Comparison of ENCODE assay signal across 9 cellular contexts in genomic region chr11:74702383-74703007, GRCh38. TPM values are rescaled to one million over a fixed set of nuclear protein-coding genes. Genes with fewer than 3 reads are reported as not detected.
DNase-seq lines count a peak whose midpoint lies in the region; ATAC-seq lines count a peak whose summit lies in the region.
"Had no signal": no experiment of that assay in that cellular context is flagged by ENCODE, and none has a peak within 500 bp of the region (broad histone marks: within the 10 kb centered on the region; RNA-seq: fewer than 3 reads in every experiment).

No MANE protein-coding gene starts in this region.

- no peaks in the 10 kb centered on the region for H3K36me3 ChIP-seq in mesenchymal stem cell (ENCODE audit: control insufficient read depth in 1 of 2, insufficient read depth in 2 of 2, low read depth in 1 of 2, low read length in 2 of 2)

- H3K27ac ChIP-seq in mesenchymal stem cell (ENCODE audit: low read length, poor library complexity, severe bottlenecking): no peak overlapping the region

- no peaks in the 10 kb centered on the region for H3K9me3 ChIP-seq in mesenchymal stem cell (ENCODE audit: control insufficient read depth, low read length)

- WGBS in mesenchymal stem cell: 49% methylated on average over 15 of the region's 15 CpGs

- no peak overlapping the region for H2BK12ac ChIP-seq in mesenchymal stem cell (ENCODE audit: low read length in 2 of 2)

- H3K4me1 ChIP-seq in mesenchymal stem cell (ENCODE audit: control insufficient read depth, insufficient read depth, low read depth, low read length): no peaks in the 10 kb centered on the region

- H3K36me3 Mint-ChIP-seq in activated CD4-positive, alpha-beta memory T cell treated with anti-CD3 and anti-CD28 coated beads for 36 hours: no peaks in the 10 kb centered on the region

- H3K9ac ChIP-seq in mesenchymal stem cell (ENCODE audit: low read length): no peak overlapping the region

- CTCF ChIA-PET in activated CD4-positive, alpha-beta memory T cell treated with anti-CD3 and anti-CD28 coated beads for 36 hours (lab: Charles Lee): interaction anchor here (0.5 to 6.3 kb wide), 44 partner anchors 8 to 546 kb away, joined by 3 to 137 read pairs (median 4); partner anchors contain the start of gene RNF169

- peaks cover 0 to 24% of the 10 kb centered on the region in 2 experiments for H3K27me3 ChIP-seq in mesenchymal stem cell (ENCODE audit: control insufficient read depth in 1 of 2, insufficient read depth in 1 of 2, low read length in 2 of 2)

- no peak overlapping the region for H3K4me3 Mint-ChIP-seq in activated CD4-positive, alpha-beta memory T cell treated with anti-CD3 and anti-CD28 coated beads for 36 hours

- no peak overlapping the region for H2BK5ac ChIP-seq in mesenchymal stem cell (ENCODE audit: low read depth, low read length, poor library complexity, severe bottlenecking)

- no peak overlapping the region for H3K4ac ChIP-seq in mesenchymal stem cell (ENCODE audit: low read depth in 1 of 2, low read length in 2 of 2)

- POLR2A ChIA-PET in activated CD4-positive, alpha-beta memory T cell treated with anti-CD3 and anti-CD28 coated beads for 36 hours (lab: Charles Lee): no interaction called here

- intact Hi-C loops in activated CD4-positive, alpha-beta memory T cell treated with anti-CD3 and anti-CD28 coated beads for 36 hours (cut with micrococcal nuclease): loop anchor here (1.0 to 10.0 kb wide), 3 partner anchors 24 to 172 kb away; no protein-coding TSS in a partner anchor

- H3K4me1 Mint-ChIP-seq in activated CD4-positive, alpha-beta memory T cell treated with anti-CD3 and anti-CD28 coated beads for 36 hours (ENCODE audit: low read depth): no peaks in the 10 kb centered on the region

- ATAC-seq in HG02798 (IDR thresholded peaks at IDR 0.05; ENCODE audit: poor library complexity, unreplicated experiment): peak; percentile 62

- no peak overlapping the region for H3K14ac ChIP-seq in mesenchymal stem cell (ENCODE audit: low read length in 2 of 2)

- no peak overlapping the region for H2BK120ac ChIP-seq in mesenchymal stem cell (ENCODE audit: low read depth, low read length)

- H3K79me1 ChIP-seq in mesenchymal stem cell (replicated peaks; ENCODE audit: low read length, poor library complexity, severe bottlenecking): no peaks in the 10 kb centered on the region

- no peaks in the 10 kb centered on the region for H3K9me3 Mint-ChIP-seq in activated CD4-positive, alpha-beta memory T cell treated with anti-CD3 and anti-CD28 coated beads for 36 hours

- no peak overlapping the region for H3K27ac Mint-ChIP-seq in activated CD4-positive, alpha-beta memory T cell treated with anti-CD3 and anti-CD28 coated beads for 36 hours

- no peak overlapping the region for H3K4me3 ChIP-seq in mesenchymal stem cell (ENCODE audit: insufficient read depth in 1 of 2, low read depth in 1 of 2, low read length in 2 of 2)

- H3K27me3 Mint-ChIP-seq in activated CD4-positive, alpha-beta memory T cell treated with anti-CD3 and anti-CD28 coated beads for 36 hours: peaks cover 2% of the 10 kb centered on the region

- H2BK15ac ChIP-seq in mesenchymal stem cell (ENCODE audit: low read depth, poor library complexity, severe bottlenecking): no peak overlapping the region

- DNase-seq in DMS 273 (lab: John Stamatoyannopoulos, UW; ENCODE audit: unreplicated experiment) (peak; percentile 78), NCI-H774 (lab: John Stamatoyannopoulos, UW) (peak; percentile 25), ecto neural progenitor cell (ENCODE audit: low spot score) (peak; percentile 80), mesenchymal stem cell (peak; percentile 74), GF-D8 (lab: John Stamatoyannopoulos, UW) (no peak)
- peak; percentile 74 for DNase-seq in activated CD4-positive, alpha-beta memory T cell treated with anti-CD3 and anti-CD28 coated beads for 36 hours
- DNase-seq in stimulated activated CD8-positive, alpha-beta memory T cell treated with anti-CD3 and anti-CD28 coated beads, Interleukin-7, amount 100 ng/mL, for 1 hour (ENCODE audit: low read depth in 2 of 2): peak; percentile 4 to 17

- no peak overlapping the region for H3K18ac ChIP-seq in mesenchymal stem cell (ENCODE audit: low read depth in 1 of 2, low read length in 2 of 2)

- H3K4me2 ChIP-seq in mesenchymal stem cell (ENCODE audit: low read length, poor library complexity, severe bottlenecking): no peak overlapping the region

- H3K23ac ChIP-seq in mesenchymal stem cell (ENCODE audit: low read length in 2 of 2): no peak overlapping the region

- H2AK5ac ChIP-seq in mesenchymal stem cell (ENCODE audit: low read length, severe bottlenecking): no peak overlapping the region

- H4K8ac ChIP-seq in mesenchymal stem cell (ENCODE audit: low read length): no peak overlapping the region

- no peak overlapping the region for H4K91ac ChIP-seq in mesenchymal stem cell (ENCODE audit: low read length)

- no peak overlapping the region for H2AFZ ChIP-seq in mesenchymal stem cell (ENCODE audit: low read depth, low read length)

RNA-seq across cellular contexts. Expression of gene CHRDL2, which starts 28.7 kb away (rescaled TPM):
- total RNA-seq in activated CD4-positive, alpha-beta memory T cell treated with anti-CD3 and anti-CD28 coated beads for 36 hours: not detected
- not detected for polyA plus RNA-seq in mesenchymal stem cell (2013, experiment 1 of 2)
- polyA plus RNA-seq in mesenchymal stem cell (2013, experiment 2 of 2): not detected
- total RNA-seq: activated CD8-positive, alpha-beta memory T cell treated with anti-CD3 and anti-CD28 coated beads for 36 hours had no signal

RNA-seq across cellular contexts. Expression of gene RNF169, which starts 46.2 kb away (rescaled TPM):
- total RNA-seq in activated CD4-positive, alpha-beta memory T cell treated with anti-CD3 and anti-CD28 coated beads for 36 hours: 10 to 100 TPM; 14.3 to 14.9 TPM
- 5.2 TPM for polyA plus RNA-seq in mesenchymal stem cell (2013, experiment 1 of 2)
- 5.0 TPM for polyA plus RNA-seq in mesenchymal stem cell (2013, experiment 2 of 2)
